Comparison of ENCODE assay signal across 16 cellular contexts in the genomic region with DNA sequence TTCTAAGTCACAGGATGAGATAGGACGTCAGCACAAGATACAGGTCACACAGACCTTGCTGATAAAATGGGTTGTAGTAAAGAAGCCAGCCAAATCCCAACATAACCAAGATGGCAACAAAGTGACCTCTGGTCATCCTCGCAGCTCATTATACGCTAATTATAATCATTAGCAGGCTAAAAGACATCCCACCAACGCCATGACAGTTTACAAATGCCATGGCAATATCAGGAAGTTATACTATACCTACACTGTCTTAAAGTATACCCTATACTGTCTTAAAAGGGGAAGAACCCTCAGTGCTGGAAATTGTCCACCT. TPM values are rescaled to one million over a fixed set of nuclear protein-coding genes. Genes with fewer than 3 reads are reported as not detected.
DNase-seq lines count a peak whose midpoint lies in the region; ATAC-seq, FAIRE-seq and TF ChIP-seq lines count a peak whose summit lies in the region.
"Had no signal": no experiment of that assay in that cellular context is flagged by ENCODE, and none has a peak within 500 bp of the region (broad histone marks: within the 10 kb centered on the region; RNA-seq: fewer than 3 reads in every experiment).

No MANE protein-coding gene starts in this region.

- no peak overlapping the region for H4K8ac ChIP-seq in mesenchymal stem cell (ENCODE audit: low read length)

- no peak overlapping the region for H2BK15ac ChIP-seq in mesenchymal stem cell (ENCODE audit: low read depth, poor library complexity, severe bottlenecking)

- no peaks in the 10 kb centered on the region for H3K79me1 ChIP-seq in mesenchymal stem cell (replicated peaks; ENCODE audit: low read length, poor library complexity, severe bottlenecking)

- H3K9me1 ChIP-seq in K562 (ENCODE audit: control insufficient read depth, insufficient read depth, low read length) = no peaks in the 10 kb centered on the region

- no peak for TF ChIP-seq RAD21 in K562 (CRISPR knock-in tag; conservative IDR thresholded peaks at IDR 0.05 in 1 of 2, IDR thresholded peaks at IDR 0.05 in 1 of 2)

- H2AK5ac ChIP-seq in mesenchymal stem cell (ENCODE audit: low read length, severe bottlenecking) = peak overlapping the region; percentile 11

- H3K23ac ChIP-seq in mesenchymal stem cell (ENCODE audit: low read length in 2 of 2) = no peak overlapping the region

- in situ Hi-C loops in GM23248 (cut with MboI) = no loop called here
- in situ Hi-C loops in Panc1 (cut with HindIII; ENCODE audit: low pct_unique_long_range_greater_than_20kb, low sequenced_read_pairs) = no loop called here
- in situ Hi-C loops in K562 (cut with MboI) = no loop called here

- TF ChIP-seq CTCF in Panc1 (IDR thresholded peaks at IDR 0.05) = no peak
- no peak for TF ChIP-seq CTCF in K562 (IDR thresholded peaks at IDR 0.05 in 2 of 3, conservative IDR thresholded peaks at IDR 0.05 in 1 of 3; ENCODE audit: insufficient read depth in 2 of 3, low read depth in 1 of 3, low read length in 3 of 3)
- no peak for TF ChIP-seq CTCF in pancreas (IDR thresholded peaks at IDR 0.05)

- H3K4ac ChIP-seq in mesenchymal stem cell (ENCODE audit: low read depth in 1 of 2, low read length in 2 of 2) = no peak overlapping the region

- no peaks in the 10 kb centered on the region for H3K9me3 Mint-ChIP-seq in activated CD4-positive, alpha-beta memory T cell treated with anti-CD3 and anti-CD28 coated beads for 36 hours

- no peaks in the 10 kb centered on the region for H3K36me3 Mint-ChIP-seq in activated CD4-positive, alpha-beta memory T cell treated with anti-CD3 and anti-CD28 coated beads for 36 hours

- TF ChIP-seq POLR2A in K562 (conservative IDR thresholded peaks at IDR 0.05) = no peak

- no peak overlapping the region for H2BK5ac ChIP-seq in mesenchymal stem cell (ENCODE audit: low read depth, low read length, poor library complexity, severe bottlenecking)

- H3K4me1 Mint-ChIP-seq in activated CD4-positive, alpha-beta memory T cell treated with anti-CD3 and anti-CD28 coated beads for 36 hours (ENCODE audit: low read depth) = no peaks in the 10 kb centered on the region

- H3K14ac ChIP-seq in mesenchymal stem cell (ENCODE audit: low read length in 2 of 2) = no peak overlapping the region

- H4K20me1 ChIP-seq in GM23248 (ENCODE audit: insufficient read depth) (no peaks in the 10 kb centered on the region), K562 (replicated peaks; ENCODE audit: control insufficient read depth, insufficient read depth, low read length) (no peaks in the 10 kb centered on the region)

- DNase-seq in GM23248 (no peak), Panc1 (ENCODE audit: low read depth, low spot score) (no peak), K562 (ENCODE audit: extremely low read depth in 1 of 4, low spot score in 3 of 4) (no peak), mesenchymal stem cell (no peak), pancreas (no peak), NCI-H1092 (lab: John Stamatoyannopoulos, UW) (no peak)
- DNase-seq in activated CD4-positive, alpha-beta memory T cell treated with anti-CD3 and anti-CD28 coated beads for 36 hours = no peak
- DNase-seq in stimulated activated naive CD4-positive, alpha-beta T cell (lab: John Stamatoyannopoulos, UW) = no peak
- DNase-seq: AML-193; CD4-positive, alpha-beta T cell; DMS153; DMS79; GDM1 had no signal

- H3K79me2 ChIP-seq in GM23248 (ENCODE audit: insufficient read depth) = no peaks in the 10 kb centered on the region
- no peaks in the 10 kb centered on the region for H3K79me2 ChIP-seq in K562 (ENCODE audit: control insufficient read depth, insufficient read depth, low read length)

- no peak for ATAC-seq in Panc1
- no peak for ATAC-seq in K562
- no peak for ATAC-seq in pancreas

- H3K27ac ChIP-seq in GM23248 (peak overlapping the region; percentile 43), Panc1 (ENCODE audit: low read length) (peak overlapping the region; percentile 19; the same call in 1 of the 2 replicates), K562 (ENCODE audit: extremely low read depth, low read depth, low read length) (no peak overlapping the region), mesenchymal stem cell (ENCODE audit: low read length, poor library complexity, severe bottlenecking) (no peak overlapping the region), pancreas (no peak overlapping the region)
- H3K27ac ChIP-seq: C4-2B had no signal

- 82 to 94% methylated on average over 4 of the region's 4 CpGs for WGBS in GM23248 (ENCODE audit: low coverage in 1 of 2, low lambda C conversion rate in 2 of 2, missing lambda C conversion rate in 2 of 2), 2 experiments
- 40% methylated on average over 4 of the region's 4 CpGs for WGBS in K562 (ENCODE audit: insufficient coverage, low coverage, missing lambda C conversion rate)
- WGBS in mesenchymal stem cell = 81% methylated on average over 4 of the region's 4 CpGs
- WGBS in pancreas, 2 donors = 69 to 82% methylated on average over 4 of the region's 4 CpGs

- no peak overlapping the region for H3K18ac ChIP-seq in mesenchymal stem cell (ENCODE audit: low read depth in 1 of 2, low read length in 2 of 2)

- H3K27me3 ChIP-seq in GM23248 (replicated peaks; ENCODE audit: insufficient read depth) (no peaks in the 10 kb centered on the region), Panc1 (ENCODE audit: control insufficient read depth, insufficient read depth, low read length) (no peaks in the 10 kb centered on the region), K562 (ENCODE audit: control insufficient read depth in 2 of 2, insufficient read depth in 2 of 2, low read length in 2 of 2) (no peaks in the 10 kb centered on the region; a peak in 1 of 5 replicates), mesenchymal stem cell (ENCODE audit: control insufficient read depth in 1 of 2, insufficient read depth in 1 of 2, low read length in 2 of 2) (no peaks in the 10 kb centered on the region), pancreas (no peaks in the 10 kb centered on the region)

- BruUV-seq in Panc1 (replicated peaks; lab: Mats Ljungman, UMichigan) (no TSS peak), K562 (replicated peaks; lab: Mats Ljungman, UMichigan) (no TSS peak)

- H3K4me3 Mint-ChIP-seq in activated CD4-positive, alpha-beta memory T cell treated with anti-CD3 and anti-CD28 coated beads for 36 hours = no peak overlapping the region
- H3K4me3 Mint-ChIP-seq: CD4-positive, alpha-beta T cell had no signal

- H2BK12ac ChIP-seq in mesenchymal stem cell (ENCODE audit: low read length in 2 of 2) = no peak overlapping the region

- H3K4me3 ChIP-seq in GM23248 (no peak overlapping the region), Panc1 (ENCODE audit: low read depth in 2 of 2, low read length in 2 of 2) (no peak overlapping the region), K562 (no peak overlapping the region), mesenchymal stem cell (ENCODE audit: insufficient read depth in 1 of 2, low read depth in 1 of 2, low read length in 2 of 2) (no peak overlapping the region), pancreas (no peak overlapping the region)
- H3K4me3 ChIP-seq: HAP-1 had no signal

- CTCF ChIA-PET in Panc1 (lab: Charles Lee) (no interaction called here), K562 (lab: Yijun Ruan, JAX; ENCODE audit: low intra/inter-chr PET ratio) (no interaction called here)
- CTCF ChIA-PET in activated CD4-positive, alpha-beta memory T cell treated with anti-CD3 and anti-CD28 coated beads for 36 hours (lab: Charles Lee) = no interaction called here

- no peaks in the 10 kb centered on the region for H3K36me3 ChIP-seq in GM23248 (ENCODE audit: low read depth)
- no peaks in the 10 kb centered on the region for H3K36me3 ChIP-seq in Panc1 (ENCODE audit: control insufficient read depth, insufficient read depth, low read length)
- H3K36me3 ChIP-seq in K562 (ENCODE audit: control insufficient read depth, insufficient read depth, low read length) = no peaks in the 10 kb centered on the region
- no peaks in the 10 kb centered on the region for H3K36me3 ChIP-seq in mesenchymal stem cell (ENCODE audit: control insufficient read depth in 1 of 2, insufficient read depth in 2 of 2, low read depth in 1 of 2, low read length in 2 of 2)
- no peaks in the 10 kb centered on the region for H3K36me3 ChIP-seq in pancreas
- H3K36me3 ChIP-seq: HAP-1 had no signal

- H3K4me1 ChIP-seq in GM23248 (ENCODE audit: insufficient read depth) (peaks cover 17% of the 10 kb centered on the region), Panc1 (ENCODE audit: control insufficient read depth, insufficient read depth, low read length) (peaks cover 10% of the 10 kb centered on the region; the same call in 1 of the 2 replicates), K562 (replicated peaks in 1 of 2; ENCODE audit: control insufficient read depth in 2 of 2, insufficient read depth in 2 of 2, low read length in 2 of 2) (peaks cover 29 to 39% of the 10 kb centered on the region in 2 experiments), mesenchymal stem cell (ENCODE audit: control insufficient read depth, insufficient read depth, low read depth, low read length) (peaks cover 19% of the 10 kb centered on the region), pancreas (no peaks in the 10 kb centered on the region)
- H3K4me1 ChIP-seq: HAP-1 had no signal

- intact Hi-C loops in Panc1 (cut with micrococcal nuclease; ENCODE audit: unreplicated experiment) = no loop called here
- intact Hi-C loops in K562 (cut with micrococcal nuclease) = no loop called here
- intact Hi-C loops in pancreas (cut with DNase I) = no loop called here
- intact Hi-C loops in activated CD4-positive, alpha-beta memory T cell treated with anti-CD3 and anti-CD28 coated beads for 36 hours (cut with micrococcal nuclease) = no loop called here

- peaks cover 2% of the 10 kb centered on the region for H3K27me3 Mint-ChIP-seq in activated CD4-positive, alpha-beta memory T cell treated with anti-CD3 and anti-CD28 coated beads for 36 hours
- H3K27me3 Mint-ChIP-seq: CD4-positive, alpha-beta T cell had no signal

- POLR2A ChIA-PET in Panc1 (lab: Charles Lee) (interaction anchor here (0.5 to 1.2 kb wide), 2 partner anchors 17 to 19 kb away, joined by 3 to 6 read pairs; no protein-coding TSS in a partner anchor), K562 (lab: Yijun Ruan, JAX) (interaction anchor here (1.7 to 1.9 kb wide), 2 partner anchors 11 to 49 kb away, joined by 6 to 7 read pairs; no protein-coding TSS in a partner anchor)
- POLR2A ChIA-PET in activated CD4-positive, alpha-beta memory T cell treated with anti-CD3 and anti-CD28 coated beads for 36 hours (lab: Charles Lee) = no interaction called here

- no peaks in the 10 kb centered on the region for H3K9me3 ChIP-seq in GM23248 (ENCODE audit: low read depth)
- no peaks in the 10 kb centered on the region for H3K9me3 ChIP-seq in Panc1 (ENCODE audit: control insufficient read depth, insufficient read depth, low read depth, low read length)
- H3K9me3 ChIP-seq in K562 (replicated peaks; ENCODE audit: control insufficient read depth, insufficient read depth, low read depth, low read length) = no peaks in the 10 kb centered on the region
- no peaks in the 10 kb centered on the region for H3K9me3 ChIP-seq in mesenchymal stem cell (ENCODE audit: control insufficient read depth, low read length)
- no peaks in the 10 kb centered on the region for H3K9me3 ChIP-seq in pancreas
- H3K9me3 ChIP-seq: HAP-1 had no signal

- no peak overlapping the region for H2BK120ac ChIP-seq in mesenchymal stem cell (ENCODE audit: low read depth, low read length)

- FAIRE-seq in K562 (lab: Jason Lieb, UNC) (no peak), pancreas (lab: Jason Lieb, UNC) (no peak)
- FAIRE-seq: A204.1 had no signal

- H2AFZ ChIP-seq in GM23248 = no peak overlapping the region
- peak overlapping the region; percentile 65 for H2AFZ ChIP-seq in K562 (ENCODE audit: low read depth, low read length)
- H2AFZ ChIP-seq in mesenchymal stem cell (ENCODE audit: low read depth, low read length) = no peak overlapping the region

- H4K91ac ChIP-seq in mesenchymal stem cell (ENCODE audit: low read length) = no peak overlapping the region

- no peak overlapping the region for H3K27ac Mint-ChIP-seq in activated CD4-positive, alpha-beta memory T cell treated with anti-CD3 and anti-CD28 coated beads for 36 hours
- H3K27ac Mint-ChIP-seq: CD4-positive, alpha-beta T cell had no signal

- no peaks in the 10 kb centered on the region for H3K9me2 ChIP-seq in GM23248 (ENCODE audit: insufficient read depth)

- no peak overlapping the region for H3K4me2 ChIP-seq in GM23248 (ENCODE audit: unreplicated experiment)
- no peak overlapping the region; the same call in 1 of the 2 replicates for H3K4me2 ChIP-seq in K562 (ENCODE audit: insufficient read depth, low read length)
- no peak overlapping the region for H3K4me2 ChIP-seq in mesenchymal stem cell (ENCODE audit: low read length, poor library complexity, severe bottlenecking)

- H3F3A ChIP-seq in GM23248 (ENCODE audit: insufficient read depth) = peaks cover 3% of the 10 kb centered on the region; the same call in 1 of the 2 replicates

- no peak for TF ChIP-seq EP300 in K562 (IDR thresholded peaks at IDR 0.05; ENCODE audit: low read length)

- H3K9ac ChIP-seq in GM23248 (no peak overlapping the region), K562 (ENCODE audit: insufficient read depth in 1 of 2, low read depth in 2 of 2, low read length in 2 of 2) (no peak overlapping the region), mesenchymal stem cell (ENCODE audit: low read length) (no peak overlapping the region)

RNA-seq across cellular contexts. Expression of a gene that starts 46.7 kb away (rescaled TPM):
- 393 and 473 TPM in 2 replicates for total RNA-seq in GM23248 (2014; rRNA removed; shearing (Covaris generic))
- polyA plus RNA-seq in GM23248 (2016; fragmentation: Nextera tagmentation; extraction: Ambion mirVana) (10,305 and 10,611 TPM in 2 replicates), K562 (2011; rRNA removed) (692 and 749 TPM in 2 replicates), K562 (2014; fragmentation: Illumina TruSeq; extraction: Trizol) (2,369 and 3,146 TPM in 2 replicates), K562 (2014; fragmentation: Nextera tagmentation; extraction: Ambion mirVana) (100 to 1,000 TPM; 370 to 426 TPM), K562 (2014; rRNA removed) (1,104 and 1,916 TPM in 2 replicates), pancreas (1,000 to 10,000 TPM; 1,114 to 1,632 TPM)
- total RNA-seq in Panc1 (2021; ENCODE audit: unreplicated experiment) (2,322 TPM), K562 (2014; rRNA removed) (542 and 714 TPM in 2 replicates), K562 (2014; rRNA removed; fragmentation: Illumina TruSeq; extraction: Trizol) (854 and 941 TPM in 2 replicates), K562 (2015; rRNA removed; fragmentation: Illumina TruSeq; extraction: Trizol) (794 and 802 TPM in 2 replicates), K562 (2021) (1,987 and 1,991 TPM in 2 replicates), pancreas (1,000 to 10,000 TPM; 1,217 to 1,772 (median 1,396) TPM)
- polyA plus RNA-seq in Panc1 (2012; ENCODE audit: insufficient read length) = 3,101 TPM
- 340 and 424 TPM in 2 replicates for total RNA-seq in K562 (2011; cell fraction: chromatin; rRNA removed; ENCODE audit: low replicate concordance)
- 235 and 254 TPM in 2 replicates for total RNA-seq in K562 (2011; cell fraction: nucleolus; rRNA removed)
- 466 and 809 TPM in 2 replicates for total RNA-seq in K562 (2011; cell fraction: nucleoplasm; rRNA removed)
- polyA plus RNA-seq in K562 (2011; cell fraction: cytosol; rRNA removed) = 753 and 1,113 TPM in 2 replicates
- 360 and 464 TPM in 2 replicates for polyA plus RNA-seq in K562 (2011; cell fraction: nucleus; rRNA removed)
- 2,840 and 5,114 TPM in 2 replicates for polyA plus RNA-seq in K562 (2012)
- 797 and 971 TPM in 2 replicates for polyA minus RNA-seq in K562 (2011; rRNA and poly(A)+ RNA removed)
- polyA minus RNA-seq in K562 (2011; cell fraction: cytosol; rRNA and poly(A)+ RNA removed) = 687 and 1,035 TPM in 2 replicates
- 101 and 228 TPM in 2 replicates for polyA minus RNA-seq in K562 (2011; cell fraction: nucleus; rRNA and poly(A)+ RNA removed)
- 3,841 TPM for polyA plus RNA-seq in mesenchymal stem cell (2013, experiment 1 of 2)
- polyA plus RNA-seq in mesenchymal stem cell (2013, experiment 2 of 2) = 3,893 TPM
- total RNA-seq in activated CD4-positive, alpha-beta memory T cell treated with anti-CD3 and anti-CD28 coated beads for 36 hours = 100 to 1,000 TPM; 915 to 922 TPM

Comparison
In these comparisons a context has a peak if more than half of its experiments do, and no peak if none do; other contexts are left out.
1. H3K27ac ChIP-seq: peak in GM23248 (single experiment) and Panc1 (single experiment); none in K562 (single experiment), mesenchymal stem cell (single experiment) and pancreas (0 of 4).